Comparison of ENCODE assay signal across 32 cellular contexts in genomic region chr3:195744437-195744836, GRCh38. TPM values are rescaled to one million over a fixed set of nuclear protein-coding genes. Genes with fewer than 3 reads are reported as not detected.
"Had no signal": no experiment of that assay in that cellular context is flagged by ENCODE, and none has a peak within 500 bp of the region (broad histone marks: within the 10 kb centered on the region; RNA-seq: fewer than 3 reads in every experiment).

No MANE protein-coding gene starts in this region.

- H3K4me1 ChIP-seq: colonic mucosa, foreskin keratinocyte, gastrocnemius medialis had no signal

- FAIRE-seq: colon, endometrium, endothelial cell of umbilical vein, frontal cortex had no signal

- H2AFZ ChIP-seq: hepatocyte had no signal

- H3K79me2 ChIP-seq: hepatocyte had no signal

- DNase-seq: cortex of kidney; dermis blood vessel endothelial cell; dorsolateral prefrontal cortex; effector CD4-positive, alpha-beta T cell; effector CD8-positive, alpha-beta T cell; effector memory CD4-positive, alpha-beta T cell; effector memory CD8-positive, alpha-beta T cell; endodermal cell; erythroblast; esophagus squamous epithelium; foreskin fibroblast; foreskin keratinocyte; foreskin melanocyte; gastrocnemius medialis; glutamatergic neuron; head of caudate nucleus; heart left ventricle; heart right ventricle had no signal

- H3K4me3 ChIP-seq: colonic mucosa, coronary artery, dorsolateral prefrontal cortex, esophagus muscularis mucosa, esophagus squamous epithelium, gastrocnemius medialis, gastroesophageal sphincter, heart left ventricle, heart right ventricle, hepatocyte had no signal

- H3K27ac ChIP-seq: colonic mucosa, coronary artery, dorsolateral prefrontal cortex, epithelial cell of prostate, esophagus muscularis mucosa, esophagus squamous epithelium, foreskin keratinocyte, gastrocnemius medialis, gastroesophageal sphincter, heart left ventricle, heart right ventricle, hepatocyte had no signal

- H3K9me3 ChIP-seq: colonic mucosa, esophagus muscularis mucosa, esophagus squamous epithelium, gastrocnemius medialis, gastroesophageal sphincter, heart left ventricle, heart right ventricle had no signal

- H3K27me3 ChIP-seq: colonic mucosa had no signal

- H3K4me2 ChIP-seq: hepatocyte had no signal

- H3K4me3 Mint-ChIP-seq: dendritic cell treated with granulocyte-macrophage colony-stimulating factor and Interleukin-4, amounts not matched to agents 40 ng/mL and 50 ng/mL, for 4 days; effector memory CD8-positive, alpha-beta T cell; endodermal cell had no signal

- H3K36me3 ChIP-seq: colonic mucosa, esophagus muscularis mucosa, esophagus squamous epithelium, gastrocnemius medialis, gastroesophageal sphincter, heart left ventricle, heart right ventricle had no signal

- H3K4me1 Mint-ChIP-seq: endodermal cell had no signal

- H3K27ac Mint-ChIP-seq: dendritic cell treated with granulocyte-macrophage colony-stimulating factor and Interleukin-4, amounts not matched to agents 40 ng/mL and 50 ng/mL, for 4 days; effector memory CD8-positive, alpha-beta T cell; endodermal cell had no signal

- H3K9me3 Mint-ChIP-seq: dendritic cell treated with granulocyte-macrophage colony-stimulating factor and Interleukin-4, amounts not matched to agents 40 ng/mL and 50 ng/mL, for 4 days; effector memory CD8-positive, alpha-beta T cell had no signal

- ATAC-seq: effector memory CD8-positive, alpha-beta T cell; esophagus mucosa; foreskin keratinocyte; gastrocnemius medialis; gastroesophageal sphincter; heart left ventricle; heart right ventricle had no signal

RNA-seq across cellular contexts. Expression of gene MUC20, which starts 23.7 kb away (rescaled TPM):
- total RNA-seq: dermis microvascular lymphatic vessel endothelial cell, glomerular endothelial cell had no signal
- polyA plus RNA-seq: endothelial cell of umbilical vein had no signal
